In genomic region chr2:130310881-130311280, GRCh38 we compare ENCODE assay signal across 11 cellular contexts. TPM values are rescaled to one million over a fixed set of nuclear protein-coding genes. Genes with fewer than 3 reads are reported as not detected.
DNase-seq lines count a peak whose midpoint lies in the region; ATAC-seq lines count a peak whose summit lies in the region.
"Had no signal": no experiment of that assay in that cellular context is flagged by ENCODE, and none has a peak within 500 bp of the region (broad histone marks: within the 10 kb centered on the region; RNA-seq: fewer than 3 reads in every experiment).

No MANE protein-coding gene starts in this region.

- no peak overlapping the region for H3K23ac ChIP-seq in mesenchymal stem cell (ENCODE audit: low read length in 2 of 2)

- no peak overlapping the region for H4K91ac ChIP-seq in mesenchymal stem cell (ENCODE audit: low read length)

- no peak overlapping the region for H3K18ac ChIP-seq in mesenchymal stem cell (ENCODE audit: low read depth in 1 of 2, low read length in 2 of 2)

- no peak overlapping the region for H4K8ac ChIP-seq in mesenchymal stem cell (ENCODE audit: low read length)

- no peaks in the 10 kb centered on the region for H3K36me3 ChIP-seq in mesenchymal stem cell (ENCODE audit: control insufficient read depth in 1 of 2, insufficient read depth in 2 of 2, low read depth in 1 of 2, low read length in 2 of 2)

- H2BK12ac ChIP-seq in mesenchymal stem cell (ENCODE audit: low read length in 2 of 2), result no peak overlapping the region

- no peak overlapping the region for H2BK5ac ChIP-seq in mesenchymal stem cell (ENCODE audit: low read depth, low read length, poor library complexity, severe bottlenecking)

- no peak for DNase-seq in activated CD8-positive, alpha-beta memory T cell treated with anti-CD3 and anti-CD28 coated beads for 24 hours
- no peak for DNase-seq in mesenchymal stem cell
- DNase-seq in SK-N-DZ (ENCODE audit: low spot score), result no peak
- DNase-seq: CD8-positive, alpha-beta T cell; KG1 had no signal

- no peaks in the 10 kb centered on the region for H3K9me3 ChIP-seq in mesenchymal stem cell (ENCODE audit: control insufficient read depth, low read length)
- H3K9me3 ChIP-seq: A549 had no signal

- no peak overlapping the region for H2BK15ac ChIP-seq in mesenchymal stem cell (ENCODE audit: low read depth, poor library complexity, severe bottlenecking)

- H2AK5ac ChIP-seq in mesenchymal stem cell (ENCODE audit: low read length, severe bottlenecking), result no peak overlapping the region

- no peak overlapping the region for H3K14ac ChIP-seq in mesenchymal stem cell (ENCODE audit: low read length in 2 of 2)

- H2BK120ac ChIP-seq in mesenchymal stem cell (ENCODE audit: low read depth, low read length), result no peak overlapping the region

- ATAC-seq in GM18502 (IDR thresholded peaks at IDR 0.05; ENCODE audit: poor library complexity, unreplicated experiment) (peak; percentile 55), GM19023 (IDR thresholded peaks at IDR 0.05; ENCODE audit: unreplicated experiment) (peak; percentile 66), HG02588 (IDR thresholded peaks at IDR 0.05; ENCODE audit: unreplicated experiment) (peak; percentile 77), HG03442 (IDR thresholded peaks at IDR 0.05; ENCODE audit: unreplicated experiment) (peak; percentile 74)
- ATAC-seq: A549; CD8-positive, alpha-beta T cell; HCT116 had no signal

- no peak overlapping the region for H3K4me2 ChIP-seq in mesenchymal stem cell (ENCODE audit: low read length, poor library complexity, severe bottlenecking)
- H3K4me2 ChIP-seq: A549 had no signal

- no peak overlapping the region for H3K4me3 ChIP-seq in mesenchymal stem cell (ENCODE audit: insufficient read depth in 1 of 2, low read depth in 1 of 2, low read length in 2 of 2)
- H3K4me3 ChIP-seq: A549 had no signal

- H3K4me1 ChIP-seq in mesenchymal stem cell (ENCODE audit: control insufficient read depth, insufficient read depth, low read depth, low read length), result peaks cover 1% of the 10 kb centered on the region
- H3K4me1 ChIP-seq: A549 had no signal

- H3K4ac ChIP-seq in mesenchymal stem cell (ENCODE audit: low read depth in 1 of 2, low read length in 2 of 2), result no peak overlapping the region

- no peak overlapping the region for H2AFZ ChIP-seq in mesenchymal stem cell (ENCODE audit: low read depth, low read length)

- no peak overlapping the region for H3K9ac ChIP-seq in mesenchymal stem cell (ENCODE audit: low read length)

- H3K27ac ChIP-seq in mesenchymal stem cell (ENCODE audit: low read length, poor library complexity, severe bottlenecking), result no peak overlapping the region
- H3K27ac ChIP-seq: A549 had no signal

- H3K27me3 ChIP-seq in mesenchymal stem cell (ENCODE audit: control insufficient read depth in 1 of 2, insufficient read depth in 1 of 2, low read length in 2 of 2), result peaks cover 9 to 47% of the 10 kb centered on the region in 2 experiments

- H3K79me1 ChIP-seq in mesenchymal stem cell (replicated peaks; ENCODE audit: low read length, poor library complexity, severe bottlenecking), result no peaks in the 10 kb centered on the region

RNA-seq across cellular contexts. Expression of gene IMP4, which starts 31.8 kb away (rescaled TPM):
- 65.5 TPM for polyA plus RNA-seq in mesenchymal stem cell (2013, experiment 1 of 2)
- polyA plus RNA-seq in mesenchymal stem cell (2013, experiment 2 of 2), result 61.8 TPM
- polyA plus RNA-seq in SK-N-DZ (2014; cell fraction: cytosol; rRNA removed), result 94.4 and 107 TPM in 2 replicates
- 191 and 217 TPM in 2 replicates for polyA plus RNA-seq in SK-N-DZ (2014; cell fraction: nucleus; rRNA removed)

RNA-seq across cellular contexts. Expression of gene PTPN18, which starts 45.0 kb away (rescaled TPM):
- 17.3 TPM for polyA plus RNA-seq in mesenchymal stem cell (2013, experiment 1 of 2)
- 17.3 TPM for polyA plus RNA-seq in mesenchymal stem cell (2013, experiment 2 of 2)
- polyA plus RNA-seq in SK-N-DZ (2014; cell fraction: cytosol; rRNA removed), result 11.8 and 12.5 TPM in 2 replicates
- polyA plus RNA-seq in SK-N-DZ (2014; cell fraction: nucleus; rRNA removed), result 15.3 and 46.9 TPM in 2 replicates
